In genomic region chr15:76310470-76311070, GRCh38 we compare ENCODE assay signal across 8 cellular contexts. TPM values are rescaled to one million over a fixed set of nuclear protein-coding genes. Genes with fewer than 3 reads are reported as not detected.
DNase-seq lines count a peak whose midpoint lies in the region; ATAC-seq lines count a peak whose summit lies in the region.

No MANE protein-coding gene starts in this region.

- H3K9ac ChIP-seq in endocrine pancreas (ENCODE audit: control insufficient read depth, insufficient read depth, low read length), result peak overlapping the region; percentile 85
- peak overlapping the region; percentile 91 for H3K9ac ChIP-seq in muscle layer of colon (ENCODE audit: low read length)

- H3K27ac ChIP-seq in muscle layer of colon (ENCODE audit: low read depth, low read length), result peak overlapping the region; percentile 75

- H3K27me3 ChIP-seq in endocrine pancreas (ENCODE audit: control insufficient read depth, insufficient read depth, low read length) (no peaks in the 10 kb centered on the region), muscle layer of colon (ENCODE audit: control insufficient read depth in 1 of 2, insufficient read depth in 2 of 2, low read length in 2 of 2) (no peaks in the 10 kb centered on the region)

- H3K4me3 ChIP-seq in endocrine pancreas (ENCODE audit: control insufficient read depth, insufficient read depth, low read length) (peak overlapping the region; percentile 82), muscle layer of colon (ENCODE audit: low read depth in 1 of 2, low read length in 2 of 2) (peak overlapping the region; percentile 83 to 85)

- H3K9me3 ChIP-seq in endocrine pancreas (ENCODE audit: control insufficient read depth, low read length) (no peaks in the 10 kb centered on the region), muscle layer of colon (ENCODE audit: low read length) (no peaks in the 10 kb centered on the region)

- peak; percentile 53 for DNase-seq in DMS53 (lab: John Stamatoyannopoulos, UW)
- no peak for DNase-seq in DMS53 treated with DMSO at 0.1 percent for 48 hours (lab: John Stamatoyannopoulos, UW; ENCODE audit: unreplicated experiment)
- peak; percentile 27 for DNase-seq in SK-MEL-5 (ENCODE audit: low read depth, low spot score)
- no peak for DNase-seq in NCI-H2107 (lab: John Stamatoyannopoulos, UW)
- DNase-seq in D341Med (ENCODE audit: low spot score), result no peak

- peaks cover 7% of the 10 kb centered on the region for H3K4me1 ChIP-seq in endocrine pancreas (ENCODE audit: control insufficient read depth, insufficient read depth, low read length)
- peaks cover 12% of the 10 kb centered on the region for H3K4me1 ChIP-seq in muscle layer of colon (ENCODE audit: insufficient read depth, low read length)

- in situ Hi-C loops in SK-MEL-5 (cut with HindIII; ENCODE audit: low pct_unique_long_range_greater_than_20kb, low sequenced_read_pairs), result no loop called here

- H3K36me3 ChIP-seq in endocrine pancreas (ENCODE audit: control insufficient read depth, insufficient read depth, low read length) (no peaks in the 10 kb centered on the region), muscle layer of colon (ENCODE audit: insufficient read depth, low read length) (no peaks in the 10 kb centered on the region)

- peak; percentile 2 for ATAC-seq in HG02973 (IDR thresholded peaks at IDR 0.05; ENCODE audit: unreplicated experiment)

RNA-seq across cellular contexts. Expression of gene ETFA, which starts 0.7 kb away (rescaled TPM):
- total RNA-seq in SK-MEL-5 (2014; rRNA removed; shearing (Covaris generic)), result 157 and 159 TPM in 2 replicates
- polyA plus RNA-seq in SK-MEL-5 (2015; cell fraction: cytosol; rRNA removed), result 75.7 and 77.5 TPM in 2 replicates
- 61.7 and 71.3 TPM in 2 replicates for polyA plus RNA-seq in SK-MEL-5 (2015; cell fraction: nucleus; rRNA removed)

RNA-seq across cellular contexts. Expression of gene ISL2, which starts 26.0 kb away (rescaled TPM):
- total RNA-seq in SK-MEL-5 (2014; rRNA removed; shearing (Covaris generic)), result 0.11 TPM in 1 of 2 replicates, not detected in the other
- polyA plus RNA-seq in SK-MEL-5 (2015; cell fraction: cytosol; rRNA removed), result not detected in 2 replicates
- polyA plus RNA-seq in SK-MEL-5 (2015; cell fraction: nucleus; rRNA removed), result not detected in 2 replicates

Comparison
In these comparisons a context has a peak if more than half of its experiments do, and no peak if none do; other contexts are left out.
1. DNase-seq: peak in DMS53 (single experiment) and SK-MEL-5 (single experiment); none in DMS53 treated with DMSO at 0.1 percent for 48 hours (single experiment), NCI-H2107 (single experiment) and D341Med (single experiment).